In the genomic region with DNA sequence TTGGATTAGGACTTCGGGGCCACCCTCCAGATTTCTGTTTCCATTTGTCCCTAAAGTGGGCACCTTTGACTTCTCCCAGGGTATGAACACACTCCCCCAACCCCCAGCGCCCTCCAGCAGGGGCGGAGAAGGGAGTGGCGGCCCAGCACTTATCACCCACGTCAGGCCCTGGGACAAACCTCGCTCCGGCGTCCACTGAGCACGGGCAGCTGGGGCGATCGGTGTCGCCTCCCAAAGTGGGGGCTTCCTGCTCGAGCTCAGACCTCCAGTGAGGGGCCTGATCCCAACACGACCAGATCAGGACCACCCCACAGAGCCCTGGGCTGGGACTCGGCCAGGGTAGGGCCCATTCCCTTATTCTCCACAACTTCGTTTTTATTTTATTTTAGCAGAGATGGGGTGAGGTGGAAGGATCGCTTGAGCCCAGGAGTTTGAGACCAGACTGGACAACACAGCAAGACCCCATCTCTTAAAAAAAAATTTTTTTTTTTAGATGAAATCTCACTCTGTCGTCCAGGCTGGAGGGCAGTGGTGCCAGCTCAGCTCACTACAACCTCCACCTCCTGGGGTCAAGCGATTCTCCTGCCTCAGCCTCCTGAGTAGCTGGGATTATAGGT, we compare ENCODE assay signal across 24 cellular contexts.
"Had no signal": no experiment of that assay in that cellular context is flagged by ENCODE, and none has a peak within 500 bp of the region (broad histone marks: within the 10 kb centered on the region; RNA-seq: fewer than 3 reads in every experiment).

No MANE protein-coding gene starts in this region.

- H3K4me1 Mint-ChIP-seq: endodermal cell, nephron progenitor cell had no signal

- H3K4me3 ChIP-seq: esophagus squamous epithelium, mucosa of descending colon, ovary, right lobe of liver, tibial nerve had no signal

- H3K9me3 Mint-ChIP-seq: activated CD4-positive, alpha-beta T cell treated with anti-CD3 and anti-CD28 coated beads, Interleukin-2, amount 10 ng/mL, durations not matched to agents 7 days and 5 days; activated CD8-positive, alpha-beta T cell treated with anti-CD3 and anti-CD28 coated beads for 36 hours; activated naive CD4-positive, alpha-beta T cell treated with anti-CD3 and anti-CD28 coated beads, Interleukin-2, amount 50 U/mL, for 24 hours; activated naive CD8-positive, alpha-beta T cell treated with anti-CD3 and anti-CD28 coated beads, Interleukin-2, amount 50 U/mL, for 24 hours; activated T-cell treated with anti-CD3 and anti-CD28 coated beads, Interleukin-2, amount 50 U/mL, for 4 hours; activated T-helper 17 cell treated with anti-CD3 and anti-CD28 coated beads, Interleukin-2, amount 50 U/mL, for 72 hours had no signal

- H3K36me3 Mint-ChIP-seq: activated naive CD4-positive, alpha-beta T cell treated with anti-CD3 and anti-CD28 coated beads, Interleukin-2, amount 50 U/mL, for 24 hours had no signal

- FAIRE-seq: islet of Langerhans had no signal

- H3K36me3 ChIP-seq: esophagus squamous epithelium, ovary, right lobe of liver, tibial nerve, WERI-Rb-1 had no signal

- H3K4me3 Mint-ChIP-seq: activated CD4-positive, alpha-beta T cell treated with anti-CD3 and anti-CD28 coated beads, Interleukin-2, amount 10 ng/mL, durations not matched to agents 7 days and 5 days; activated CD8-positive, alpha-beta T cell treated with anti-CD3 and anti-CD28 coated beads for 36 hours; activated naive CD4-positive, alpha-beta T cell treated with anti-CD3 and anti-CD28 coated beads, Interleukin-2, amount 50 U/mL, for 24 hours; activated naive CD8-positive, alpha-beta T cell treated with anti-CD3 and anti-CD28 coated beads, Interleukin-2, amount 50 U/mL, for 24 hours; activated T-cell treated with anti-CD3 and anti-CD28 coated beads, Interleukin-2, amount 50 U/mL, for 4 hours; activated T-helper 17 cell treated with anti-CD3 and anti-CD28 coated beads, Interleukin-2, amount 50 U/mL, for 72 hours; endodermal cell; nephron progenitor cell had no signal

- DNase-seq: activated CD4-positive, alpha-beta T cell treated with anti-CD3 and anti-CD28 coated beads for 1 hour; activated CD4-positive, alpha-beta T cell treated with anti-CD3 and anti-CD28 coated beads, Interleukin-2, amount 10 ng/mL, durations not matched to agents 7 days and 5 days; activated CD8-positive, alpha-beta T cell treated with anti-CD3 and anti-CD28 coated beads for 36 hours; activated naive CD8-positive, alpha-beta T cell treated with anti-CD3 and anti-CD28 coated beads, Interleukin-2, amount 50 U/mL, for 24 hours; activated T-cell treated with anti-CD3 and anti-CD28 coated beads, Interleukin-2, amount 50 U/mL, for 4 hours; amygdala; central memory CD4-positive, alpha-beta T cell; endodermal cell; esophagus squamous epithelium; foreskin melanocyte; left ventricle myocardium superior; nephron progenitor cell; stimulated activated CD4-positive, alpha-beta T cell treated with anti-CD3 and anti-CD28 coated beads, Interleukin-12 subunit alpha, Interleukin-12 subunit beta, amount 100 ng/mL, for 4 hours; stimulated activated CD4-positive, alpha-beta T cell treated with anti-CD3 and anti-CD28 coated beads, Interleukin-4, amount 100 ng/mL, for 1 hour; T-helper 2 cell; WERI-Rb-1 had no signal

- H3K27ac Mint-ChIP-seq: activated CD4-positive, alpha-beta T cell treated with anti-CD3 and anti-CD28 coated beads, Interleukin-2, amount 10 ng/mL, durations not matched to agents 7 days and 5 days; activated CD8-positive, alpha-beta T cell treated with anti-CD3 and anti-CD28 coated beads for 36 hours; activated naive CD8-positive, alpha-beta T cell treated with anti-CD3 and anti-CD28 coated beads, Interleukin-2, amount 50 U/mL, for 24 hours; activated T-helper 17 cell treated with anti-CD3 and anti-CD28 coated beads, Interleukin-2, amount 50 U/mL, for 72 hours; endodermal cell; nephron progenitor cell; progenitor cell of endocrine pancreas had no signal

- H3K27ac ChIP-seq: esophagus squamous epithelium, ovary, right lobe of liver, tibial nerve, WERI-Rb-1 had no signal

- H3K9me3 ChIP-seq: esophagus squamous epithelium, mucosa of descending colon, ovary, right lobe of liver, tibial nerve had no signal

- H3K27me3 ChIP-seq: ovary, right lobe of liver had no signal

- ATAC-seq: activated CD8-positive, alpha-beta T cell treated with anti-CD3 and anti-CD28 coated beads for 36 hours; activated naive CD8-positive, alpha-beta T cell treated with anti-CD3 and anti-CD28 coated beads, Interleukin-2, amount 50 U/mL, for 24 hours; activated T-cell treated with anti-CD3 and anti-CD28 coated beads, Interleukin-2, amount 50 U/mL, for 4 hours; activated T-helper 17 cell treated with anti-CD3 and anti-CD28 coated beads, Interleukin-2, amount 50 U/mL, for 72 hours; left ventricle myocardium superior; mucosa of descending colon; right lobe of liver had no signal

- H3K27me3 Mint-ChIP-seq: activated CD4-positive, alpha-beta T cell treated with anti-CD3 and anti-CD28 coated beads, Interleukin-2, amount 10 ng/mL, durations not matched to agents 7 days and 5 days; activated CD8-positive, alpha-beta T cell treated with anti-CD3 and anti-CD28 coated beads for 36 hours had no signal
